Comparison of ENCODE assay signal across 20 cellular contexts in the genomic region with DNA sequence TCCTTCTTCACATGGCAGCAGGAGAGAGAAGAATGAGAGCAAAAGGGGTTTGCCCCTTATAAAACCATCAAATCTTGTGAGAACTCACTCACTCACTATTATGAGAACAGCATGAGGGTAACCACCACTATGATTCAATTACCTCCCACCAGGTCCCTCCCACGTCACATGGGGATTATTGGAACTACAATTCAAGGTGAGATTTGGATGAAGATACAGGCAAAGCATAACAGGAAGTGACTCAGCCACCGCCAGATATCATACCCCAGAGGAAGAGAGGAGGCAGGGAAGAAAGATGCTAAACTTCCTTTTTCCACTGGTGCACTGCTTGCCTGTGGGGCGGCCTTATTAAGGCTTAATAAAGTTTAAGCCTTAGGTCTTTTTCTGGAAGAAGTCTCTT.
"Had no signal": no experiment of that assay in that cellular context is flagged by ENCODE, and none has a peak within 500 bp of the region (broad histone marks: within the 10 kb centered on the region; RNA-seq: fewer than 3 reads in every experiment).

No MANE protein-coding gene starts in this region.

- H3K27me3 Mint-ChIP-seq: naive B cell; stimulated activated memory B cell treated with anti-CD40 and anti-IgM and Interleukin-4, amounts not matched to agents 10 μg/mL and 1 μg/mL and 100 μg/mL, for 72 hours; stimulated activated naive CD8-positive, alpha-beta T cell treated with anti-CD3 and anti-CD28 coated beads, Interleukin-15, Interleukin-2, amounts not matched to agents 100 ng/mL and 50 ng/mL, for 24 hours had no signal

- H3K36me3 Mint-ChIP-seq: stimulated activated memory B cell treated with anti-CD40 and anti-IgM and Interleukin-4, amounts not matched to agents 10 μg/mL and 1 μg/mL and 100 μg/mL, for 72 hours had no signal

- H3K27ac Mint-ChIP-seq: nephron; stimulated activated memory B cell treated with anti-CD40 and anti-IgM and Interleukin-4, amounts not matched to agents 10 μg/mL and 1 μg/mL and 100 μg/mL, for 72 hours; stimulated activated naive CD8-positive, alpha-beta T cell treated with anti-CD3 and anti-CD28 coated beads, Interleukin-15, Interleukin-2, amounts not matched to agents 100 ng/mL and 50 ng/mL, for 24 hours had no signal

- H3K4me3 Mint-ChIP-seq: nephron; stimulated activated memory B cell treated with anti-CD40 and anti-IgM and Interleukin-4, amounts not matched to agents 10 μg/mL and 1 μg/mL and 100 μg/mL, for 72 hours; stimulated activated naive CD8-positive, alpha-beta T cell treated with anti-CD3 and anti-CD28 coated beads, Interleukin-15, Interleukin-2, amounts not matched to agents 100 ng/mL and 50 ng/mL, for 24 hours had no signal

- H3K9me3 Mint-ChIP-seq: nephron had no signal

- ATAC-seq: foreskin keratinocyte; left cardiac atrium; lower lobe of right lung; right lobe of liver; stimulated activated memory B cell treated with anti-CD40 and anti-IgM and Interleukin-4, amounts not matched to agents 10 μg/mL and 1 μg/mL and 100 μg/mL, for 72 hours; upper lobe of right lung had no signal

- H3K4me1 Mint-ChIP-seq: nephron; stimulated activated memory B cell treated with anti-CD40 and anti-IgM and Interleukin-4, amounts not matched to agents 10 μg/mL and 1 μg/mL and 100 μg/mL, for 72 hours had no signal

- DNase-seq: dermis blood vessel endothelial cell; erythroblast; kidney; left cardiac atrium; left ventricle myocardium inferior; lower lobe of right lung; mesenchymal stem cell; naive B cell; occipital lobe; retina; right lobe of liver; stimulated activated CD4-positive, alpha-beta T cell treated with anti-CD3 and anti-CD28 coated beads, Interleukin-15, amount 100 ng/mL, for 24 hours; stimulated activated CD4-positive, alpha-beta T cell treated with anti-CD3 and anti-CD28 coated beads, Interleukin-1b, Interleukin-23, amount 100 ng/mL, for 48 hours; stimulated activated CD4-positive, alpha-beta T cell treated with anti-CD3 and anti-CD28 coated beads, Interleukin-4, amount 100 ng/mL, for 24 hours; testis; upper lobe of right lung had no signal
